In genomic region chr2:20409039-20409438, GRCh38 we compare ENCODE assay signal across 25 cellular contexts. TPM values are rescaled to one million over a fixed set of nuclear protein-coding genes. Genes with fewer than 3 reads are reported as not detected.
DNase-seq lines count a peak whose midpoint lies in the region; ATAC-seq, FAIRE-seq and TF ChIP-seq lines count a peak whose summit lies in the region.
"Had no signal": no experiment of that assay in that cellular context is flagged by ENCODE, and none has a peak within 500 bp of the region (broad histone marks: within the 10 kb centered on the region; RNA-seq: fewer than 3 reads in every experiment).

No MANE protein-coding gene starts in this region.

- peaks cover 33% of the 10 kb centered on the region for H3K4me1 ChIP-seq in HepG2 (ENCODE audit: insufficient read depth, low read length)
- peaks cover 0 to 10% (median 2%) of the 10 kb centered on the region in 4 donors for H3K4me1 ChIP-seq in right lobe of liver
- no peaks in the 10 kb centered on the region for H3K4me1 ChIP-seq in GM12878 (ENCODE audit: control insufficient read depth, insufficient read depth, low read length)
- H3K4me1 ChIP-seq: BE2C, BLaER1, Caco-2 had no signal

- H3K36me3 ChIP-seq in HepG2 (replicated peaks in 1 of 2; ENCODE audit: control insufficient read depth in 1 of 2, insufficient read depth in 2 of 2, low read length in 2 of 2) (no peaks in the 10 kb centered on the region), right lobe of liver (no peaks in the 10 kb centered on the region), GM12878 (ENCODE audit: control insufficient read depth in 2 of 2, insufficient read depth in 2 of 2, low read length in 1 of 2) (no peaks in the 10 kb centered on the region)
- H3K36me3 ChIP-seq: BE2C, BLaER1 had no signal

- H2AFZ ChIP-seq in HepG2 (ENCODE audit: low read length) (no peak overlapping the region), GM12878 (ENCODE audit: control insufficient read depth, low read depth, low read length) (no peak overlapping the region)

- TF ChIP-seq CTCF in HepG2 (CRISPR knock-in tag; IDR thresholded peaks at IDR 0.05) (no peak), right lobe of liver (IDR thresholded peaks at IDR 0.05) (no peak), GM12878 (IDR thresholded peaks at IDR 0.05 in 2 of 3, conservative IDR thresholded peaks at IDR 0.05 in 1 of 3; ENCODE audit: control insufficient read depth in 2 of 3, extremely low read depth in 1 of 3, insufficient read depth in 1 of 3, low read depth in 3 of 3, low read length in 3 of 3) (no peak)

- H3K4me3 ChIP-seq in HepG2 (replicated peaks in 1 of 3; ENCODE audit: insufficient read depth in 1 of 3, low read depth in 2 of 3, low read length in 3 of 3) (no peak overlapping the region), right lobe of liver (no peak overlapping the region), GM12878 (no peak overlapping the region)
- H3K4me3 ChIP-seq: BLaER1 had no signal

- BruUV-seq in HepG2 (replicated peaks; lab: Mats Ljungman, UMichigan) (no TSS peak), GM12878 (replicated peaks; lab: Mats Ljungman, UMichigan) (no TSS peak)

- DNase-seq in HepG2 (ENCODE audit: low spot score) (no peak), right lobe of liver (no peak), OCI-M1 (lab: John Stamatoyannopoulos, UW) (peak; percentile 25), GM12878 (ENCODE audit: low read depth, low spot score) (no peak), NCI-H187 treated with DMSO at 0.1 percent for 48 hours (lab: John Stamatoyannopoulos, UW) (no peak), DMS 273 treated with DMSO at 0.1 percent for 48 hours (lab: John Stamatoyannopoulos, UW) (no peak)
- no peak for DNase-seq in activated T-cell treated with anti-CD3 and anti-CD28 coated beads, Interleukin-2, amount 50 U/mL, for 1 hour
- DNase-seq: ACHN; BE2C; C1 segment of cervical spinal cord; Caco-2; Calu3; CD4-positive, alpha-beta memory T cell; CD4-positive, CD25-positive, alpha-beta regulatory T cell; DMS153; DMS53; DMS79; DND-41; EL; GDM1 had no signal

- ATAC-seq in HepG2 (no peak), right lobe of liver (no peak), GM12878 (no peak)

- TF ChIP-seq RAD21 in HepG2 (CRISPR knock-in tag; IDR thresholded peaks at IDR 0.05): no peak
- no peak for TF ChIP-seq RAD21 in GM12878 (IDR thresholded peaks at IDR 0.05; ENCODE audit: insufficient read depth, low read depth, low read length)

- intact Hi-C loops in HepG2 (cut with micrococcal nuclease; ENCODE audit: unreplicated experiment): no loop called here
- intact Hi-C loops in right lobe of liver (cut with DNase I): no loop called here
- intact Hi-C loops in GM12878 (cut with micrococcal nuclease; ENCODE audit: unreplicated experiment): no loop called here

- H3K9me3 ChIP-seq in HepG2 (ENCODE audit: low read length) (peaks cover 26% of the 10 kb centered on the region), right lobe of liver (peaks cover 0 to 5% (median 3%) of the 10 kb centered on the region in 4 donors), GM12878 (replicated peaks; ENCODE audit: control insufficient read depth, insufficient read depth, low read length) (peaks cover 8% of the 10 kb centered on the region; the same call in 2 of the 3 replicates)
- H3K9me3 ChIP-seq: BE2C had no signal

- POLR2A ChIA-PET in HepG2 (lab: Yijun Ruan, JAX): interaction anchor here (5.0 to 14.2 kb wide), 2 partner anchors 29 to 41 kb away, joined by 31 to 190 read pairs; partner anchors contain the start of gene RHOB
- POLR2A ChIA-PET in GM12878 (lab: Charles Lee): no interaction called here

- CTCF ChIA-PET in HepG2 (lab: Yijun Ruan, JAX; ENCODE audit: low intra/inter-chr PET ratio, low total read pairs): interaction anchor here (3.6 kb wide), 1 partner anchor 226 kb away, joined by 26 read pairs; no protein-coding TSS in a partner anchor
- CTCF ChIA-PET in GM12878 (lab: Yijun Ruan, JAX): interaction anchor here (1.4 to 7.0 kb wide), 8 partner anchors 8 to 242 kb away, joined by 3 to 148 read pairs (median 32); partner anchors contain the start of gene HS1BP3

- TF ChIP-seq EP300 in HepG2 (IDR thresholded peaks at IDR 0.05; ENCODE audit: low read depth in 2 of 2, low read length in 2 of 2): no peak
- no peak for TF ChIP-seq EP300 in HepG2 (CRISPR knock-in tag; IDR thresholded peaks at IDR 0.05; ENCODE audit: borderline replicate concordance)
- TF ChIP-seq EP300 in GM12878 (IDR thresholded peaks at IDR 0.05; ENCODE audit: borderline replicate concordance in 1 of 2, control insufficient read depth in 1 of 2, low read depth in 2 of 2, low read length in 2 of 2): no peak

- FAIRE-seq in HepG2 (lab: Jason Lieb, UNC) (no peak), GM12878 (lab: Jason Lieb, UNC) (no peak)
- FAIRE-seq: D721Med, GM12891, GM19239 had no signal

- no peak overlapping the region for H3K9ac ChIP-seq in HepG2 (ENCODE audit: insufficient read depth, low read depth, low read length)
- H3K9ac ChIP-seq in GM12878 (ENCODE audit: control insufficient read depth, insufficient read depth, low read length): no peak overlapping the region
- H3K9ac ChIP-seq: BLaER1 had no signal

- H3K27ac ChIP-seq in HepG2 (ENCODE audit: extremely low read length, insufficient read depth, low read length): no peak overlapping the region
- H3K27ac ChIP-seq in right lobe of liver: no peak overlapping the region
- H3K27ac ChIP-seq in GM12878 (ENCODE audit: control insufficient read depth, insufficient read depth): no peak overlapping the region
- H3K27ac ChIP-seq: 22Rv1, BLaER1 had no signal

- SMC1A ChIA-PET in GM12878 (lab: Charles Lee; ENCODE audit: uncharacterized antibody, unreplicated experiment): interaction anchor here (6.1 kb wide), 1 partner anchor 15 kb away, joined by 46 read pairs; no protein-coding TSS in a partner anchor

- H3K27me3 ChIP-seq in HepG2 (ENCODE audit: control insufficient read depth in 1 of 2, insufficient read depth in 2 of 2, low read length in 2 of 2): no peaks in the 10 kb centered on the region; a peak in 1 of 5 replicates
- no peaks in the 10 kb centered on the region for H3K27me3 ChIP-seq in right lobe of liver
- no peaks in the 10 kb centered on the region for H3K27me3 ChIP-seq in GM12878 (replicated peaks in 1 of 2; ENCODE audit: control insufficient read depth in 2 of 2, insufficient read depth in 2 of 2, low read length in 1 of 2)
- H3K27me3 ChIP-seq: BE2C, BLaER1 had no signal

- RAD21 ChIA-PET in GM12878 (lab: Charles Lee; ENCODE audit: unreplicated experiment): interaction anchor here (1.5 kb wide), 1 partner anchor 14 kb away, joined by 4 read pairs; no protein-coding TSS in a partner anchor

- no peaks in the 10 kb centered on the region for H3K79me2 ChIP-seq in HepG2 (ENCODE audit: insufficient read depth, low read length)
- no peaks in the 10 kb centered on the region for H3K79me2 ChIP-seq in GM12878 (ENCODE audit: control insufficient read depth, insufficient read depth, low read length)

- TF ChIP-seq POLR2A in HepG2 (IDR thresholded peaks at IDR 0.05; ENCODE audit: insufficient read depth in 1 of 2, low read depth in 2 of 2, low read length in 2 of 2) (no peak), right lobe of liver (IDR thresholded peaks at IDR 0.05) (no peak), GM12878 (IDR thresholded peaks at IDR 0.05; ENCODE audit: low read depth, low read length) (no peak)

- no peak overlapping the region for H3K4me2 ChIP-seq in HepG2 (ENCODE audit: low read depth, low read length)
- no peak overlapping the region for H3K4me2 ChIP-seq in GM12878 (ENCODE audit: control insufficient read depth, insufficient read depth)
- H3K4me2 ChIP-seq: BLaER1 had no signal

- H4K20me1 ChIP-seq in HepG2 (ENCODE audit: insufficient read depth, low read length) (no peaks in the 10 kb centered on the region), GM12878 (ENCODE audit: control insufficient read depth, insufficient read depth) (no peaks in the 10 kb centered on the region)
- H4K20me1 ChIP-seq: BLaER1 had no signal

- in situ Hi-C loops in HepG2 (cut with HindIII; ENCODE audit: extremely low pct_ligation_motif_present, low pct_unique_long_range_greater_than_20kb): no loop called here
- in situ Hi-C loops in GM12878 (cut with MboI): no loop called here

RNA-seq across cellular contexts. Expression of gene RHOB, which starts 37.8 kb away (rescaled TPM):
- total RNA-seq in HepG2 (2016; rRNA removed; fragmentation: Illumina TruSeq; extraction: Trizol): 192 and 268 TPM in 2 replicates
- 40.2 and 44.0 TPM in 2 replicates for total RNA-seq in HepG2 (2016; cell fraction: cytosol; rRNA removed; fragmentation: Illumina TruSeq; extraction: Trizol; ENCODE audit: low read depth)
- total RNA-seq in HepG2 (2016; cell fraction: insoluble cytoplasmic fraction; rRNA removed; fragmentation: Illumina TruSeq; extraction: Trizol): 176 and 281 TPM in 2 replicates
- 165 and 177 TPM in 2 replicates for total RNA-seq in HepG2 (2016; cell fraction: membrane; rRNA removed; fragmentation: Illumina TruSeq; extraction: Trizol)
- total RNA-seq in HepG2 (2016; cell fraction: nucleus; rRNA removed; fragmentation: Illumina TruSeq; extraction: Trizol): 193 and 207 TPM in 2 replicates
- polyA plus RNA-seq in HepG2 (2011; rRNA removed): 192 and 237 TPM in 2 replicates
- polyA plus RNA-seq in HepG2 (2011; cell fraction: cytosol; rRNA removed): 193 and 210 TPM in 2 replicates
- polyA plus RNA-seq in HepG2 (2011; cell fraction: nucleus; rRNA removed): 241 and 269 TPM in 2 replicates
- polyA plus RNA-seq in HepG2 (2012): 158 and 213 TPM in 2 replicates
- 33.6 and 36.3 TPM in 2 replicates for polyA plus RNA-seq in HepG2 (2016; cell fraction: cytosol; fragmentation: Illumina TruSeq; extraction: Trizol; ENCODE audit: low read depth)
- 232 and 273 TPM in 2 replicates for polyA plus RNA-seq in HepG2 (2016; cell fraction: insoluble cytoplasmic fraction; fragmentation: Illumina TruSeq; extraction: Trizol; ENCODE audit: low read depth)
- 112 and 122 TPM in 2 replicates for polyA plus RNA-seq in HepG2 (2016; cell fraction: membrane; fragmentation: Illumina TruSeq; extraction: Trizol; ENCODE audit: low read depth)
- 333 and 350 TPM in 2 replicates for polyA plus RNA-seq in HepG2 (2016; cell fraction: nucleus; fragmentation: Illumina TruSeq; extraction: Trizol; ENCODE audit: insufficient read depth, low read depth)
- 88.5 and 225 TPM in 2 replicates for polyA minus RNA-seq in HepG2 (2011; rRNA and poly(A)+ RNA removed; ENCODE audit: low replicate concordance)
- polyA minus RNA-seq in HepG2 (2011; cell fraction: cytosol; rRNA and poly(A)+ RNA removed): 132 and 167 TPM in 2 replicates
- 162 and 170 TPM in 2 replicates for polyA minus RNA-seq in HepG2 (2011; cell fraction: nucleus; rRNA and poly(A)+ RNA removed)
- total RNA-seq in right lobe of liver: 100 to 1,000 TPM; 185 to 656 (median 388) TPM
- 10.4 and 10.5 TPM in 2 replicates for total RNA-seq in GM12878 (2013; cell fraction: nucleolus; rRNA removed)
- total RNA-seq in GM12878 (2014; rRNA removed): 4.1 and 4.8 TPM in 2 replicates
- 1.0 and 1.2 TPM in 2 replicates for total RNA-seq in GM12878 (2014; rRNA removed; fragmentation: Illumina TruSeq; extraction: Trizol)
- total RNA-seq in GM12878 (2021): 4.0 and 4.5 TPM in 2 replicates
- 3.6 TPM for polyA plus RNA-seq in GM12878 (2011; ENCODE audit: low read depth)
- 1.1 and 1.8 TPM in 2 replicates for polyA plus RNA-seq in GM12878 (2011; rRNA removed)
- polyA plus RNA-seq in GM12878 (2011; cell fraction: cytosol; rRNA removed): 1.2 and 1.7 TPM in 2 replicates
- polyA plus RNA-seq in GM12878 (2011; cell fraction: nucleus; rRNA removed): 2.7 and 2.9 TPM in 2 replicates
- 5.2 and 5.6 TPM in 2 replicates for polyA plus RNA-seq in GM12878 (2012)
- polyA plus RNA-seq in GM12878 (2014; fragmentation: Illumina TruSeq; extraction: Trizol): 0.73 and 1.2 TPM in 2 replicates
- polyA plus RNA-seq in GM12878 (2014; fragmentation: Nextera tagmentation; extraction: Ambion mirVana): under 1 TPM; 0.03 to 0.35 TPM
- 2.8 and 3.0 TPM in 2 replicates for polyA plus RNA-seq in GM12878 (2014; rRNA removed)
- under 1 TPM; 0.45 to 0.87 TPM for polyA plus RNA-seq in GM12878 (2016; fragmentation: Nextera tagmentation; extraction: Ambion mirVana)
- 0.44 and 1.1 TPM in 2 replicates for polyA minus RNA-seq in GM12878 (2011; rRNA and poly(A)+ RNA removed)
- polyA minus RNA-seq in GM12878 (2011; cell fraction: cytosol; rRNA and poly(A)+ RNA removed): 7.8 and 8.4 TPM in 2 replicates
- polyA minus RNA-seq in GM12878 (2011; cell fraction: nucleus; rRNA and poly(A)+ RNA removed): 5.2 and 8.0 TPM in 2 replicates

RNA-seq across cellular contexts. Expression of gene PUM2, which starts 58.4 kb away (rescaled TPM):
- total RNA-seq in HepG2 (2016; rRNA removed; fragmentation: Illumina TruSeq; extraction: Trizol) (69.6 and 94.7 TPM in 2 replicates), right lobe of liver (10 to 100 TPM; 31.3 to 62.2 (median 51.5) TPM), GM12878 (2014; rRNA removed) (20.7 and 22.6 TPM in 2 replicates), GM12878 (2014; rRNA removed; fragmentation: Illumina TruSeq; extraction: Trizol) (30.0 and 31.4 TPM in 2 replicates), GM12878 (2021) (76.9 and 80.2 TPM in 2 replicates)
- 268 and 314 TPM in 2 replicates for total RNA-seq in HepG2 (2016; cell fraction: cytosol; rRNA removed; fragmentation: Illumina TruSeq; extraction: Trizol; ENCODE audit: low read depth)
- total RNA-seq in HepG2 (2016; cell fraction: insoluble cytoplasmic fraction; rRNA removed; fragmentation: Illumina TruSeq; extraction: Trizol): 66.2 and 87.3 TPM in 2 replicates
- 195 and 235 TPM in 2 replicates for total RNA-seq in HepG2 (2016; cell fraction: membrane; rRNA removed; fragmentation: Illumina TruSeq; extraction: Trizol)
- total RNA-seq in HepG2 (2016; cell fraction: nucleus; rRNA removed; fragmentation: Illumina TruSeq; extraction: Trizol): 86.0 and 93.6 TPM in 2 replicates
- polyA plus RNA-seq in HepG2 (2011; rRNA removed) (61.8 and 69.8 TPM in 2 replicates), GM12878 (2011; rRNA removed) (87.6 and 105 TPM in 2 replicates), GM12878 (2014; fragmentation: Illumina TruSeq; extraction: Trizol) (55.8 and 73.1 TPM in 2 replicates), GM12878 (2014; fragmentation: Nextera tagmentation; extraction: Ambion mirVana) (10 to 100 TPM; 14.5 to 17.8 TPM), GM12878 (2014; rRNA removed) (43.6 and 47.4 TPM in 2 replicates), GM12878 (2016; fragmentation: Nextera tagmentation; extraction: Ambion mirVana) (10 to 100 TPM; 23.9 to 27.4 TPM)
- 41.5 and 48.4 TPM in 2 replicates for polyA plus RNA-seq in HepG2 (2011; cell fraction: cytosol; rRNA removed)
- polyA plus RNA-seq in HepG2 (2011; cell fraction: nucleus; rRNA removed): 37.5 and 39.9 TPM in 2 replicates
- 57.8 and 68.4 TPM in 2 replicates for polyA plus RNA-seq in HepG2 (2012)
- 1.7 and 2.0 TPM in 2 replicates for polyA plus RNA-seq in HepG2 (2016; cell fraction: cytosol; fragmentation: Illumina TruSeq; extraction: Trizol; ENCODE audit: low read depth)
- polyA plus RNA-seq in HepG2 (2016; cell fraction: insoluble cytoplasmic fraction; fragmentation: Illumina TruSeq; extraction: Trizol; ENCODE audit: low read depth): 65.5 and 73.0 TPM in 2 replicates
- polyA plus RNA-seq in HepG2 (2016; cell fraction: membrane; fragmentation: Illumina TruSeq; extraction: Trizol; ENCODE audit: low read depth): 11.7 and 13.1 TPM in 2 replicates
- 65.5 and 68.7 TPM in 2 replicates for polyA plus RNA-seq in HepG2 (2016; cell fraction: nucleus; fragmentation: Illumina TruSeq; extraction: Trizol; ENCODE audit: insufficient read depth, low read depth)
- 209 and 286 TPM in 2 replicates for polyA minus RNA-seq in HepG2 (2011; rRNA and poly(A)+ RNA removed; ENCODE audit: low replicate concordance)
- 125 and 141 TPM in 2 replicates for polyA minus RNA-seq in HepG2 (2011; cell fraction: cytosol; rRNA and poly(A)+ RNA removed)
- polyA minus RNA-seq in HepG2 (2011; cell fraction: nucleus; rRNA and poly(A)+ RNA removed): 209 and 212 TPM in 2 replicates
- 118 and 124 TPM in 2 replicates for total RNA-seq in GM12878 (2013; cell fraction: nucleolus; rRNA removed)
- 21.9 TPM for polyA plus RNA-seq in GM12878 (2011; ENCODE audit: low read depth)
- polyA plus RNA-seq in GM12878 (2011; cell fraction: cytosol; rRNA removed): 51.9 and 57.3 TPM in 2 replicates
- polyA plus RNA-seq in GM12878 (2011; cell fraction: nucleus; rRNA removed): 41.2 and 44.4 TPM in 2 replicates
- polyA plus RNA-seq in GM12878 (2012): 32.6 and 44.2 TPM in 2 replicates
- polyA minus RNA-seq in GM12878 (2011; rRNA and poly(A)+ RNA removed): 282 and 345 TPM in 2 replicates
- polyA minus RNA-seq in GM12878 (2011; cell fraction: cytosol; rRNA and poly(A)+ RNA removed): 67.8 and 78.9 TPM in 2 replicates
- polyA minus RNA-seq in GM12878 (2011; cell fraction: nucleus; rRNA and poly(A)+ RNA removed): 72.5 and 92.7 TPM in 2 replicates

Comparison
In these comparisons a context has a peak if more than half of its experiments do, and no peak if none do; other contexts are left out.
1. Of the 75 proteins assayed by ChIP-seq in both HepG2 and GM12878: peak only in HepG2: none; only in GM12878: CBX5; in both: none; in neither: 74.